ENCODE assay signal across 8 cellular contexts in genomic region chr3:115148142-115148790, GRCh38. TPM values are rescaled to one million over a fixed set of nuclear protein-coding genes. Genes with fewer than 3 reads are reported as not detected.
DNase-seq lines count a peak whose midpoint lies in the region; ATAC-seq and TF ChIP-seq lines count a peak whose summit lies in the region.

No MANE protein-coding gene starts in this region.

- intact Hi-C loops in Calu3 (cut with micrococcal nuclease; ENCODE audit: unreplicated experiment) (no loop called here), esophagus muscularis mucosa (cut with DNase I) (loop anchor here (10.0 kb wide), 1 partner anchor 53 kb away; no protein-coding TSS in a partner anchor), prostate gland (cut with DNase I) (loop anchor here (5.0 to 10.0 kb wide), 4 partner anchors 56 to 1401 kb away; partner anchors contain the start of genes ATP6V1A, CCDC191, NAA50 and QTRT2)

- TSS peak; percentile 63 for BruUV-seq in Calu3 (replicated peaks; lab: Mats Ljungman, UMichigan)

- H3K27ac Mint-ChIP-seq in Calu3 (ENCODE audit: unreplicated experiment), result peak overlapping the region; percentile 94
- peak overlapping the region; percentile 96 for H3K27ac Mint-ChIP-seq in GM23338

- H3K9me3 Mint-ChIP-seq in Calu3 (ENCODE audit: low read depth, unreplicated experiment), result no peaks in the 10 kb centered on the region
- no peaks in the 10 kb centered on the region for H3K9me3 Mint-ChIP-seq in GM23338

- H3K4me3 ChIP-seq in GM23338 (peak overlapping the region; percentile 77), RWPE2 (ENCODE audit: severe bottlenecking) (peak overlapping the region; percentile 62), esophagus muscularis mucosa (peak overlapping the region; percentile 87 to 99 (median 90)), prostate gland (peak overlapping the region; percentile 51 to 95)

- peaks cover 6% of the 10 kb centered on the region; the same call in 1 of the 2 replicates for H3K79me2 ChIP-seq in GM23338 (replicated peaks; ENCODE audit: insufficient read depth)

- no peaks in the 10 kb centered on the region for H4K20me1 ChIP-seq in GM23338 (replicated peaks; ENCODE audit: insufficient read depth)

- no peaks in the 10 kb centered on the region for H3K9me3 ChIP-seq in RWPE2 (ENCODE audit: severe bottlenecking)
- H3K9me3 ChIP-seq in esophagus muscularis mucosa, result no peaks in the 10 kb centered on the region
- no peaks in the 10 kb centered on the region for H3K9me3 ChIP-seq in prostate gland

- H3F3A ChIP-seq in GM23338 (replicated peaks; ENCODE audit: low read depth), result no peaks in the 10 kb centered on the region

- TF ChIP-seq POLR2A in esophagus muscularis mucosa (IDR thresholded peaks at IDR 0.05; ENCODE audit: low read depth), result no peak
- TF ChIP-seq POLR2A in prostate gland (IDR thresholded peaks at IDR 0.05), result no peak

- no peaks in the 10 kb centered on the region for H3K4me1 Mint-ChIP-seq in Calu3 (ENCODE audit: low read depth, unreplicated experiment)
- peaks cover 3% of the 10 kb centered on the region; the same call in 2 of the 3 replicates for H3K4me1 Mint-ChIP-seq in GM23338

- H3K4me3 Mint-ChIP-seq in Calu3 (ENCODE audit: low read depth, unreplicated experiment) (peak overlapping the region; percentile 80), GM23338 (peak overlapping the region; percentile 86)

- DNase-seq in Calu3, result no peak
- no peak for DNase-seq in GM23338 (ENCODE audit: low spot score)
- DNase-seq in RWPE2 (ENCODE audit: low spot score), result no peak
- no peak for DNase-seq in esophagus muscularis mucosa (ENCODE audit: extremely low spot score)
- no peak for DNase-seq in prostate gland (ENCODE audit: low spot score)
- DNase-seq in hippocampal formation (lab: John Stamatoyannopoulos, UW), result no peak
- DNase-seq in AG08396 (ENCODE audit: low spot score), result no peak

- H3K36me3 ChIP-seq in GM23338 (ENCODE audit: insufficient read depth), result no peaks in the 10 kb centered on the region
- H3K36me3 ChIP-seq in RWPE2 (ENCODE audit: low read depth), result no peaks in the 10 kb centered on the region
- no peaks in the 10 kb centered on the region for H3K36me3 ChIP-seq in esophagus muscularis mucosa
- H3K36me3 ChIP-seq in prostate gland, result no peaks in the 10 kb centered on the region

- H3K27ac ChIP-seq in GM23338 (ENCODE audit: low read depth) (peak overlapping the region; percentile 41; the same call in 1 of the 2 replicates), RWPE2 (ENCODE audit: poor library complexity, severe bottlenecking) (peak overlapping the region; percentile 73), esophagus muscularis mucosa (replicated peaks in 1 of 4) (peak overlapping the region; percentile 97 to 100 (median 99)), prostate gland (peak overlapping the region; percentile 99)

- H3K4me1 ChIP-seq in GM23338 (ENCODE audit: insufficient read depth) (peaks cover 8% of the 10 kb centered on the region), RWPE2 (ENCODE audit: insufficient read depth, poor library complexity, severe bottlenecking) (no peaks in the 10 kb centered on the region), esophagus muscularis mucosa (peaks cover 16 to 31% (median 29%) of the 10 kb centered on the region in 4 donors), prostate gland (replicated peaks) (no peaks in the 10 kb centered on the region)

- TF ChIP-seq EP300 in esophagus muscularis mucosa (IDR thresholded peaks at IDR 0.05), result no peak

- CTCF ChIA-PET in Calu3 (lab: Charles Lee), result no interaction called here

- H3K36me3 Mint-ChIP-seq in Calu3 (ENCODE audit: insufficient read depth, unreplicated experiment), result peaks cover 24% of the 10 kb centered on the region
- no peaks in the 10 kb centered on the region for H3K36me3 Mint-ChIP-seq in GM23338 (ENCODE audit: low read depth)

- peak overlapping the region; percentile 87 for H2AFZ ChIP-seq in GM23338

- ATAC-seq in GM23338 (no peak), RWPE2 (ENCODE audit: low read depth) (no peak; the same call in 2 of the 3 replicates), HG02588 (IDR thresholded peaks at IDR 0.05; ENCODE audit: unreplicated experiment) (no peak)

- peak overlapping the region; percentile 91 for H3K4me2 ChIP-seq in GM23338

- under 1% methylated on average over 19 of the region's 20 CpGs for WGBS in esophagus muscularis mucosa
- WGBS in prostate gland, result under 1% methylated on average over 20 of the region's 20 CpGs

- H3K27me3 Mint-ChIP-seq in Calu3 (ENCODE audit: unreplicated experiment) (no peaks in the 10 kb centered on the region), GM23338 (ENCODE audit: insufficient read depth, low read depth, poor library complexity) (peaks cover 8% of the 10 kb centered on the region)

- TF ChIP-seq CTCF in Calu3 (IDR thresholded peaks at IDR 0.05; ENCODE audit: unreplicated experiment), result no peak
- no peak for TF ChIP-seq CTCF in GM23338 (conservative IDR thresholded peaks at IDR 0.05; ENCODE audit: low read depth in 2 of 2)
- TF ChIP-seq CTCF in RWPE2 (IDR thresholded peaks at IDR 0.05; ENCODE audit: poor library complexity, severe bottlenecking), result no peak
- no peak for TF ChIP-seq CTCF in esophagus muscularis mucosa (IDR thresholded peaks at IDR 0.05)
- TF ChIP-seq CTCF in prostate gland (IDR thresholded peaks at IDR 0.05), result no peak

- no peaks in the 10 kb centered on the region for H3K9me2 ChIP-seq in GM23338 (ENCODE audit: insufficient read depth)

- H3K27me3 ChIP-seq in GM23338 (ENCODE audit: insufficient read depth), result no peaks in the 10 kb centered on the region
- H3K27me3 ChIP-seq in RWPE2 (ENCODE audit: insufficient read depth, poor library complexity, severe bottlenecking), result no peaks in the 10 kb centered on the region
- H3K27me3 ChIP-seq in esophagus muscularis mucosa, result no peaks in the 10 kb centered on the region
- H3K27me3 ChIP-seq in prostate gland (replicated peaks; ENCODE audit: insufficient read depth), result no peaks in the 10 kb centered on the region

TF ChIP-seq in GM23338, 12 proteins besides CTCF, POLR2A, EP300 and RAD21 (continues in another document):
- TF ChIP-seq JUNB (IDR thresholded peaks at IDR 0.05; ENCODE audit: unreplicated experiment) (no peak), REST (IDR thresholded peaks at IDR 0.05; ENCODE audit: unreplicated experiment) (no peak)

RNA-seq across cellular contexts. Expression of gene ZBTB20, which starts 1.2 kb away (rescaled TPM):
- total RNA-seq in Calu3 (2022) (24.1 and 28.3 TPM in 2 replicates), esophagus muscularis mucosa (100 to 1,000 TPM in 1 of 4 donors, 10 to 100 TPM in 3; 69.9 to 112 (median 80.8) TPM), prostate gland (100 to 1,000 TPM; 111 to 189 TPM)
- 2.6 and 3.3 TPM in 2 replicates for total RNA-seq in GM23338 (2014; rRNA removed; shearing (Covaris generic))
- polyA plus RNA-seq in GM23338 (2016; fragmentation: Nextera tagmentation; extraction: Ambion mirVana), result 1.0 and 2.0 TPM in 2 replicates

Comparison
In these comparisons a context has a peak if more than half of its experiments do, and no peak if none do; other contexts are left out.
1. H3K27ac ChIP-seq: peak in every context shown above with its lines; median percentile 99 in esophagus muscularis mucosa; 99 in prostate gland; 73 in RWPE2; 41 in GM23338.